In the genomic region with DNA sequence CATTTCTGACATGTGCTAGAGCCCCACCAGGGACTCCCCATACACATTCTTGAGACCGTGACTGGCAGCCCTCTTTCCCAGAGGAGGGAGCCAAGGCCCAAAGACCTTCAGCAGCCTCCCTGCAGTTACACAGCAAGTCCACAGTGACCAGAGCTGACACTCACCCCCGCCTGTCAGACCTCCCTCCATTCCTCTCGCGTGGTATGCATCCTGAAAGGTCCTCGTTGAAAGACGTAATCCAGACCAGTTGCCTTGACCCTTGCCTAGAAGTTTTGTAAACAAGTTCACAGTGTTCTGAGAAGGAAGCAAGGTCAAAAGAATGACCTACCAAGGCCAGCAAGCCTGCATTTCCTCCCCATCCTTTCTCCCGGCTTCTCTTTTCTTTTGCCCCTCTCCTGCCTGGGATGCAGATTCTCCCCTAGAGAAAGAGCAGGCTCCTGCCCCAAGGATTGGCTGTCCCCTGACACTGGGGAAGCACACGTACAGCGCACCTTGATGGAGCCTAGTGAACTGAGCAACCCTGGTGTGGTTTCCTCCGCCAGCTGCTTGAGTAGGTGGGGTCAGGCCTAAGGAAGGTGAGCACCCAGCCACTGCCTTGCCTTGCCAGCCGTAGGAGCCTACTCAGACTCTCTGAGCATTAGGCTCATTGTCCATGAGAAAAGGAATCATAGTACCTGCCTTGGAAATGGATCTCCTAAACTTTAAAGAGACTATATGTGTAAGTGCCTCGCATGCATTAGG, we compare ENCODE assay signal across 13 cellular contexts. TPM values are rescaled to one million over a fixed set of nuclear protein-coding genes. Genes with fewer than 3 reads are reported as not detected.
DNase-seq lines count a peak whose midpoint lies in the region; ATAC-seq and TF ChIP-seq lines count a peak whose summit lies in the region.
"Had no signal": no experiment of that assay in that cellular context is flagged by ENCODE, and none has a peak within 500 bp of the region (broad histone marks: within the 10 kb centered on the region; RNA-seq: fewer than 3 reads in every experiment).

No MANE protein-coding gene starts in this region.

- H3K27me3 Mint-ChIP-seq in CD4-positive, alpha-beta memory T cell: no peaks in the 10 kb centered on the region
- no peaks in the 10 kb centered on the region for H3K27me3 Mint-ChIP-seq in effector memory CD8-positive, alpha-beta T cell

- no peak for DNase-seq in CD4-positive, alpha-beta memory T cell
- DNase-seq in effector memory CD8-positive, alpha-beta T cell: no peak
- no peak for DNase-seq in activated CD4-positive, CD25-positive, alpha-beta regulatory T cell treated with anti-CD3 and anti-CD28 coated beads, Interleukin-2, amount 50 U/mL, for 72 hours
- DNase-seq: activated CD4-positive, alpha-beta T cell treated with anti-CD3 and anti-CD28 coated beads for 48 hours; colonic mucosa; NCI-H1930; Peyer's patch had no signal

- H3K36me3 Mint-ChIP-seq in CD4-positive, alpha-beta memory T cell: peaks cover 70 to 92% of the 10 kb centered on the region in 2 donors
- peaks cover 17% of the 10 kb centered on the region for H3K36me3 Mint-ChIP-seq in effector memory CD8-positive, alpha-beta T cell (ENCODE audit: insufficient read depth)

- H3K36me3 ChIP-seq in CD4-positive, alpha-beta memory T cell (ENCODE audit: insufficient read depth, low read length): peaks cover 76% of the 10 kb centered on the region
- H3K36me3 ChIP-seq in liver (ENCODE audit: control insufficient read depth in 4 of 4, insufficient read depth in 3 of 4, low read depth in 1 of 4, low read length in 3 of 4) (peaks cover 0 to 2% (median 0%) of the 10 kb centered on the region in 4 donors), skeletal muscle tissue (ENCODE audit: control insufficient read depth in 3 of 3, insufficient read depth in 3 of 3, low read length in 3 of 3) (peaks cover 19 to 27% (median 22%) of the 10 kb centered on the region in 3 donors)
- H3K36me3 ChIP-seq: colonic mucosa had no signal

- peak overlapping the region; percentile 5 to 89 (median 85) for H3K27ac Mint-ChIP-seq in CD4-positive, alpha-beta memory T cell
- peak overlapping the region; percentile 50 to 88 for H3K27ac Mint-ChIP-seq in effector memory CD8-positive, alpha-beta T cell

- H3K4me3 ChIP-seq in CD4-positive, alpha-beta memory T cell (ENCODE audit: low read length in 2 of 2): no peak overlapping the region
- H3K4me3 ChIP-seq in liver (ENCODE audit: low read depth in 1 of 3, low read length in 3 of 3) (no peak overlapping the region), skeletal muscle tissue (ENCODE audit: low read length in 3 of 3) (no peak overlapping the region)
- H3K4me3 ChIP-seq: colonic mucosa, Peyer's patch had no signal

- POLR2A ChIA-PET in CD4-positive, alpha-beta memory T cell (lab: Charles Lee; ENCODE audit: partially characterized antibody): interaction anchor here (1.3 to 2.9 kb wide), 3 partner anchors 9 to 18 kb away, joined by 3 to 18 read pairs (median 7); a partner anchor contains a TSS

- peak; percentile 39 for ATAC-seq in effector memory CD8-positive, alpha-beta T cell (replicated peaks)
- ATAC-seq in HG02763 (IDR thresholded peaks at IDR 0.05; ENCODE audit: unreplicated experiment) (no peak), GM19452 (IDR thresholded peaks at IDR 0.05; ENCODE audit: unreplicated experiment) (no peak), HG02973 (IDR thresholded peaks at IDR 0.05; ENCODE audit: unreplicated experiment) (no peak)
- ATAC-seq: esophagus mucosa had no signal

- peaks cover 63 to 87% (median 73%) of the 10 kb centered on the region in 4 donors for H3K4me1 Mint-ChIP-seq in CD4-positive, alpha-beta memory T cell
- H3K4me1 Mint-ChIP-seq in effector memory CD8-positive, alpha-beta T cell (ENCODE audit: low read depth in 2 of 2): peaks cover 43 to 56% of the 10 kb centered on the region in 2 donors

- intact Hi-C loops in CD4-positive, alpha-beta memory T cell (cut with micrococcal nuclease): no loop called here

- CTCF ChIA-PET in CD4-positive, alpha-beta memory T cell (lab: Charles Lee; ENCODE audit: partially characterized antibody): interaction anchor here (1.3 to 1.4 kb wide), 2 partner anchors 15 to 19 kb away, joined by 3 to 4 read pairs; a partner anchor contains a TSS

- H3K27ac ChIP-seq in CD4-positive, alpha-beta memory T cell (ENCODE audit: low read depth, low read length): peak overlapping the region; percentile 18
- H3K27ac ChIP-seq in liver (ENCODE audit: low read depth in 1 of 2, low read length in 2 of 2) (peak overlapping the region; percentile 16 to 34), skeletal muscle tissue (ENCODE audit: low read depth, low read length) (peak overlapping the region; percentile 38)
- H3K27ac ChIP-seq: colonic mucosa had no signal

- no peaks in the 10 kb centered on the region for H3K9me3 Mint-ChIP-seq in CD4-positive, alpha-beta memory T cell
- H3K9me3 Mint-ChIP-seq in effector memory CD8-positive, alpha-beta T cell: no peaks in the 10 kb centered on the region

- no peaks in the 10 kb centered on the region for H3K9me3 ChIP-seq in CD4-positive, alpha-beta memory T cell (ENCODE audit: control insufficient read depth in 1 of 2, low read length in 2 of 2)
- H3K9me3 ChIP-seq in liver (ENCODE audit: control insufficient read depth in 4 of 4, low read length in 3 of 4) (no peaks in the 10 kb centered on the region), skeletal muscle tissue (ENCODE audit: control insufficient read depth in 3 of 3, low read length in 3 of 3) (no peaks in the 10 kb centered on the region)
- H3K9me3 ChIP-seq: colonic mucosa, Peyer's patch had no signal

- peaks cover 82% of the 10 kb centered on the region for H3K4me1 ChIP-seq in CD4-positive, alpha-beta memory T cell (ENCODE audit: insufficient read depth, low read length)
- H3K4me1 ChIP-seq in liver (ENCODE audit: control insufficient read depth in 4 of 4, insufficient read depth in 4 of 4, low read length in 3 of 4) (peaks cover 7 to 21% (median 13%) of the 10 kb centered on the region in 4 donors), skeletal muscle tissue (ENCODE audit: control insufficient read depth in 3 of 3, insufficient read depth in 3 of 3, low read length in 3 of 3) (peaks cover 31 to 57% (median 45%) of the 10 kb centered on the region in 3 donors)
- H3K4me1 ChIP-seq: colonic mucosa had no signal

- H3K9ac ChIP-seq in liver (ENCODE audit: low read depth in 1 of 2, low read length in 2 of 2) (no peak overlapping the region), skeletal muscle tissue (ENCODE audit: low read depth in 1 of 3, low read length in 3 of 3) (no peak overlapping the region)

- WGBS in liver: 80% methylated on average over 12 of the region's 12 CpGs

- peak overlapping the region in 3 of 8 donors; percentile 13 to 72 (median 26) for H3K4me3 Mint-ChIP-seq in CD4-positive, alpha-beta memory T cell
- peak overlapping the region in 1 of 2 donors; percentile 8 for H3K4me3 Mint-ChIP-seq in effector memory CD8-positive, alpha-beta T cell

- TF ChIP-seq CTCF in liver (IDR thresholded peaks at IDR 0.05; ENCODE audit: low read depth, low read length, missing input control): no peak

- no peaks in the 10 kb centered on the region for H3K27me3 ChIP-seq in CD4-positive, alpha-beta memory T cell (ENCODE audit: insufficient read depth, low read length)
- H3K27me3 ChIP-seq in liver (ENCODE audit: control insufficient read depth in 4 of 4, insufficient read depth in 4 of 4, low read length in 3 of 4): no peaks in the 10 kb centered on the region
- H3K27me3 ChIP-seq in skeletal muscle tissue (ENCODE audit: control insufficient read depth in 3 of 3, insufficient read depth in 3 of 3, low read length in 3 of 3): no peaks in the 10 kb centered on the region
- H3K27me3 ChIP-seq: colonic mucosa, Peyer's patch had no signal

- peak; percentile 26 to 67 for TF ChIP-seq RAD21 in liver (IDR thresholded peaks at IDR 0.05)

TF ChIP-seq in liver, 16 proteins besides CTCF, POLR2A, EP300 and RAD21:
- TF ChIP-seq, protein P1, sequence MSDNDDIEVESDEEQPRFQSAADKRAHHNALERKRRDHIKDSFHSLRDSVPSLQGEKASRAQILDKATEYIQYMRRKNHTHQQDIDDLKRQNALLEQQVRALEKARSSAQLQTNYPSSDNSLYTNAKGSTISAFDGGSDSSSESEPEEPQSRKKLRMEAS (IDR thresholded peaks at IDR 0.05): peak; percentile 18
- TF ChIP-seq, protein P2, sequence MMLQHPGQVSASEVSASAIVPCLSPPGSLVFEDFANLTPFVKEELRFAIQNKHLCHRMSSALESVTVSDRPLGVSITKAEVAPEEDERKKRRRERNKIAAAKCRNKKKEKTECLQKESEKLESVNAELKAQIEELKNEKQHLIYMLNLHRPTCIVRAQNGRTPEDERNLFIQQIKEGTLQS (IDR thresholded peaks at IDR 0.05): no peak
- TF ChIP-seq SP1 (IDR thresholded peaks at IDR 0.05) (peak; percentile 73), NR2F2 (IDR thresholded peaks at IDR 0.05) (peak; percentile 100), RXRA (IDR thresholded peaks at IDR 0.05) (peak; percentile 75 to 86), TAF1 (conservative IDR thresholded peaks at IDR 0.05) (no peak), JUND (IDR thresholded peaks at IDR 0.05) (no peak)
- TF ChIP-seq, protein P3, sequence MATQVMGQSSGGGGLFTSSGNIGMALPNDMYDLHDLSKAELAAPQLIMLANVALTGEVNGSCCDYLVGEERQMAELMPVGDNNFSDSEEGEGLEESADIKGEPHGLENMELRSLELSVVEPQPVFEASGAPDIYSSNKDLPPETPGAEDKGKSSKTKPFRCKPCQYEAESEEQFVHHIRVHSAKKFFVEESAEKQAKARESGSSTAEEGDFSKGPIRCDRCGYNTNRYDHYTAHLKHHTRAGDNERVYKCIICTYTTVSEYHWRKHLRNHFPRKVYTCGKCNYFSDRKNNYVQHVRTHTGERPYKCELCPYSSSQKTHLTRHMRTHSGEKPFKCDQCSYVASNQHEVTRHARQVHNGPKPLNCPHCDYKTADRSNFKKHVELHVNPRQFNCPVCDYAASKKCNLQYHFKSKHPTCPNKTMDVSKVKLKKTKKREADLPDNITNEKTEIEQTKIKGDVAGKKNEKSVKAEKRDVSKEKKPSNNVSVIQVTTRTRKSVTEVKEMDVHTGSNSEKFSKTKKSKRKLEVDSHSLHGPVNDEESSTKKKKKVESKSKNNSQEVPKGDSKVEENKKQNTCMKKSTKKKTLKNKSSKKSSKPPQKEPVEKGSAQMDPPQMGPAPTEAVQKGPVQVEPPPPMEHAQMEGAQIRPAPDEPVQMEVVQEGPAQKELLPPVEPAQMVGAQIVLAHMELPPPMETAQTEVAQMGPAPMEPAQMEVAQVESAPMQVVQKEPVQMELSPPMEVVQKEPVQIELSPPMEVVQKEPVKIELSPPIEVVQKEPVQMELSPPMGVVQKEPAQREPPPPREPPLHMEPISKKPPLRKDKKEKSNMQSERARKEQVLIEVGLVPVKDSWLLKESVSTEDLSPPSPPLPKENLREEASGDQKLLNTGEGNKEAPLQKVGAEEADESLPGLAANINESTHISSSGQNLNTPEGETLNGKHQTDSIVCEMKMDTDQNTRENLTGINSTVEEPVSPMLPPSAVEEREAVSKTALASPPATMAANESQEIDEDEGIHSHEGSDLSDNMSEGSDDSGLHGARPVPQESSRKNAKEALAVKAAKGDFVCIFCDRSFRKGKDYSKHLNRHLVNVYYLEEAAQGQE (IDR thresholded peaks at IDR 0.05): peak; percentile 11

RNA-seq across cellular contexts. Expression of a gene that starts 18.3 kb away (rescaled TPM):
- 100 to 1,000 TPM; 123 to 126 TPM for total RNA-seq in CD4-positive, alpha-beta memory T cell
- polyA plus RNA-seq in CD4-positive, alpha-beta memory T cell: 10 to 100 TPM; 73.8 to 79.0 TPM
- total RNA-seq in liver (10 to 100 TPM; 15.7 to 27.8 TPM), skeletal muscle tissue (38.1 TPM)
- polyA plus RNA-seq in liver: 1 to 10 TPM; 6.7 to 9.0 TPM
